In the genomic region with DNA sequence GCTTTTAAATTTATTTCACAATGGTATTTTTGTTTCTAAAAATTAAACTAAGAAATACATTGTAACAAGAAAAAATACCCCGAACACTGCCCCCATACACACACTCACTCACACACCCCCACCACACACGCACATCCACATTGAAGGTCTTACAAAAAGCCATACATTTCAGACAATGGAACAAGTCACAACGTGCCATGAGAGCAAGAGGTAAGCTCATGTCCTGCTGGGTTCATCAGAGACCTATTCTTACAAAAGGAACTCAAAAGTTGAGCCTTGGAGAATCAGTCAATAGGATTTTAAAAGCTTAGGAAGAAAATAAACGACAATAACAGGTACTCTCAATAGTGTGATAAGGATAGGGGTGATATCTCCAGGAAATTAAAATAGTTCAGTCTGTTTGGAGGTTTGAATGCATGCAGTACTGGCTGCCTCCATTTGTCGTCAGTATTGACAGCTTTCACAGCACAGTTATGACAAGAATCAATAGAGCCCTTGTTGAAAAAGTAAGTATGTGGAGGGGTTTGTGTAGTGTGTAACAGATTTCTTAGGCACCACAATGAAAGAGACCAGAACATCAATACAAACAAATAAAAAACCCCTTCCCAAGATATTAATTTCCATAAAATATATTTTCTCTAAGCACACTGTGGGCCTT, we compare ENCODE assay signal across 2 cellular contexts.
TF ChIP-seq lines count a peak whose summit lies in the region.

No MANE protein-coding gene starts in this region.

TF ChIP-seq in SK-N-SH, 30 proteins besides CTCF, POLR2A, EP300 and RAD21:
- no peak for TF ChIP-seq FOXM1 (IDR thresholded peaks at IDR 0.05; ENCODE audit: low read depth)

TF ChIP-seq in SK-N-SH treated with all-trans-retinoic acid at 6 μM for 48 hours, 23 proteins besides CTCF, POLR2A, EP300 and RAD21:
- TF ChIP-seq GLIS3 (CRISPR knock-in tag; IDR thresholded peaks at IDR 0.05) (no peak), ZFP30 (CRISPR knock-in tag; IDR thresholded peaks at IDR 0.05) (no peak), TOX (CRISPR knock-in tag; IDR thresholded peaks at IDR 0.05; ENCODE audit: borderline replicate concordance) (no peak), ZNF565 (CRISPR knock-in tag; conservative IDR thresholded peaks at IDR 0.05; ENCODE audit: low read depth) (no peak), TCF4 (CRISPR knock-in tag; IDR thresholded peaks at IDR 0.05; ENCODE audit: borderline replicate concordance) (no peak), SNAI2 (CRISPR knock-in tag; IDR thresholded peaks at IDR 0.05) (no peak), ZC3H10 (CRISPR knock-in tag; IDR thresholded peaks at IDR 0.05) (no peak), ISL1 (CRISPR knock-in tag; IDR thresholded peaks at IDR 0.05) (no peak), ARNTL (CRISPR knock-in tag; IDR thresholded peaks at IDR 0.05; ENCODE audit: borderline replicate concordance, low read depth) (no peak), ESRRG (CRISPR knock-in tag; IDR thresholded peaks at IDR 0.05) (no peak)
- TF ChIP-seq, protein P1, sequence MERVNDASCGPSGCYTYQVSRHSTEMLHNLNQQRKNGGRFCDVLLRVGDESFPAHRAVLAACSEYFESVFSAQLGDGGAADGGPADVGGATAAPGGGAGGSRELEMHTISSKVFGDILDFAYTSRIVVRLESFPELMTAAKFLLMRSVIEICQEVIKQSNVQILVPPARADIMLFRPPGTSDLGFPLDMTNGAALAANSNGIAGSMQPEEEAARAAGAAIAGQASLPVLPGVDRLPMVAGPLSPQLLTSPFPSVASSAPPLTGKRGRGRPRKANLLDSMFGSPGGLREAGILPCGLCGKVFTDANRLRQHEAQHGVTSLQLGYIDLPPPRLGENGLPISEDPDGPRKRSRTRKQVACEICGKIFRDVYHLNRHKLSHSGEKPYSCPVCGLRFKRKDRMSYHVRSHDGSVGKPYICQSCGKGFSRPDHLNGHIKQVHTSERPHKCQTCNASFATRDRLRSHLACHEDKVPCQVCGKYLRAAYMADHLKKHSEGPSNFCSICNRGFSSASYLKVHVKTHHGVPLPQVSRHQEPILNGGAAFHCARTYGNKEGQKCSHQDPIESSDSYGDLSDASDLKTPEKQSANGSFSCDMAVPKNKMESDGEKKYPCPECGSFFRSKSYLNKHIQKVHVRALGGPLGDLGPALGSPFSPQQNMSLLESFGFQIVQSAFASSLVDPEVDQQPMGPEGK (CRISPR knock-in tag; IDR thresholded peaks at IDR 0.05; ENCODE audit: borderline replicate concordance): no peak
- TF ChIP-seq, protein P2, sequence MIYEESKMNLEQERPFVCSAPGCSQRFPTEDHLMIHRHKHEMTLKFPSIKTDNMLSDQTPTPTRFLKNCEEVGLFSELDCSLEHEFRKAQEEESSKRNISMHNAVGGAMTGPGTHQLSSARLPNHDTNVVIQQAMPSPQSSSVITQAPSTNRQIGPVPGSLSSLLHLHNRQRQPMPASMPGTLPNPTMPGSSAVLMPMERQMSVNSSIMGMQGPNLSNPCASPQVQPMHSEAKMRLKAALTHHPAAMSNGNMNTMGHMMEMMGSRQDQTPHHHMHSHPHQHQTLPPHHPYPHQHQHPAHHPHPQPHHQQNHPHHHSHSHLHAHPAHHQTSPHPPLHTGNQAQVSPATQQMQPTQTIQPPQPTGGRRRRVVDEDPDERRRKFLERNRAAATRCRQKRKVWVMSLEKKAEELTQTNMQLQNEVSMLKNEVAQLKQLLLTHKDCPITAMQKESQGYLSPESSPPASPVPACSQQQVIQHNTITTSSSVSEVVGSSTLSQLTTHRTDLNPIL (CRISPR knock-in tag; IDR thresholded peaks at IDR 0.05; ENCODE audit: low read depth): no peak
